ENCODE assay signal across 9 cellular contexts in the genomic region with DNA sequence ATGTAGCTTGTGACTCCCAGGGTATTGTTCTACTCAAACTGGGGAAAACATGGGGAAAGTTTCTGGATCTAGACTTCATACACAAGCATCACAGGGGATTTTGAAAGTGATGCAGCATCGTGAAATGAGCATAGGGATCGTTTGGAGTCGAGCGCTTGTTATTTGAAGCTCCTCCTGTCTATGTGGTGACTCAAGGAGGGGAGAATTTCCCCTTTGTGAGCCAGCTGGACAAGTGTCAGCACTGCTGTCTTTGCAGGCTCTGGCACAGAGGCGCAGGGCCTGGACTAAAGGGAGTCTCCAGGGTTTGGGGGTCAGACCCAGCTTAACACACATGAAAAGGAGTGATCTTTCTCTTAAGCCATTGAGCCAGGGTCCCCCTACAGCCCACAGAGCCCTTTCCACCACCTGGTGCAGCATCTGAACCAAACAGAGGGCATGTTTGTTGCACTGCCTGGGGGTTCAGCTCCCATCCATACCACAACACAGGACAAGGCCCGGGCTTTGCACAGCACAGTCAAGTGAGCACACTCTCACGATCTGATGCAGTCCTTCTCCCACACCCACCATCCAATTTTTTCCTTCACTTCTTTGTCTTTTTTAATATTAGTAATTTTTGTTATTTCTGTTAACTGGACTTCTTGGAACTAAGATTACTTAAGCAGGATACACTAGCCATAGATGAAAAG. TPM values are rescaled to one million over a fixed set of nuclear protein-coding genes. Genes with fewer than 3 reads are reported as not detected.
DNase-seq lines count a peak whose midpoint lies in the region; ATAC-seq and TF ChIP-seq lines count a peak whose summit lies in the region.
"Had no signal": no experiment of that assay in that cellular context is flagged by ENCODE, and none has a peak within 500 bp of the region (broad histone marks: within the 10 kb centered on the region; RNA-seq: fewer than 3 reads in every experiment).

No MANE protein-coding gene starts in this region.

- H3K36me3 ChIP-seq in thymus (ENCODE audit: control insufficient read depth, insufficient read depth) = no peaks in the 10 kb centered on the region

- no peak for ATAC-seq in GM21423 (IDR thresholded peaks at IDR 0.05; ENCODE audit: unreplicated experiment)
- no peak for ATAC-seq in GM21528 (IDR thresholded peaks at IDR 0.05; ENCODE audit: low FRiP score, unreplicated experiment)
- ATAC-seq in HG03521 (IDR thresholded peaks at IDR 0.05; ENCODE audit: unreplicated experiment) = no peak
- ATAC-seq: WTC11 had no signal

- no peaks in the 10 kb centered on the region for H3K27me3 Mint-ChIP-seq in T-helper 1 cell treated with Interleukin-12 subunit alpha and Interleukin-12 subunit beta and Interleukin-4 antibody, amounts not matched to agents 30 μg/mL and 1 μg/mL, for 36 hours (ENCODE audit: low read depth)
- H3K27me3 Mint-ChIP-seq in brain = peaks cover 3% of the 10 kb centered on the region

- H3K27ac ChIP-seq in thymus (ENCODE audit: low read depth) = peak overlapping the region; percentile 78

- no peak for TF ChIP-seq CTCF in brain (conservative IDR thresholded peaks at IDR 0.05)

- H3K4me3 Mint-ChIP-seq in T-helper 1 cell treated with Interleukin-12 subunit alpha and Interleukin-12 subunit beta and Interleukin-4 antibody, amounts not matched to agents 30 μg/mL and 1 μg/mL, for 36 hours = no peak overlapping the region
- peak overlapping the region in 1 of 5 experiments; percentile 38 for H3K4me3 Mint-ChIP-seq in brain
- H3K4me3 Mint-ChIP-seq: WTC11 had no signal

- no peaks in the 10 kb centered on the region for H3K9me3 Mint-ChIP-seq in T-helper 1 cell treated with Interleukin-12 subunit alpha and Interleukin-12 subunit beta and Interleukin-4 antibody, amounts not matched to agents 30 μg/mL and 1 μg/mL, for 36 hours
- no peaks in the 10 kb centered on the region for H3K9me3 Mint-ChIP-seq in brain

- H3K36me3 Mint-ChIP-seq in T-helper 1 cell treated with Interleukin-12 subunit alpha and Interleukin-12 subunit beta and Interleukin-4 antibody, amounts not matched to agents 30 μg/mL and 1 μg/mL, for 36 hours (ENCODE audit: low read depth) = peaks cover 29% of the 10 kb centered on the region
- H3K36me3 Mint-ChIP-seq in brain = no peaks in the 10 kb centered on the region

- 36% methylated on average over 7 of the region's 7 CpGs for WGBS in thymus

- H3K27ac Mint-ChIP-seq in T-helper 1 cell treated with Interleukin-12 subunit alpha and Interleukin-12 subunit beta and Interleukin-4 antibody, amounts not matched to agents 30 μg/mL and 1 μg/mL, for 36 hours = peak overlapping the region; percentile 31
- peak overlapping the region in 3 of 5 experiments; percentile 66 to 89 (median 87) for H3K27ac Mint-ChIP-seq in brain
- H3K27ac Mint-ChIP-seq: WTC11 had no signal

- H3K9me3 ChIP-seq in thymus (ENCODE audit: control insufficient read depth) = no peaks in the 10 kb centered on the region

- no peaks in the 10 kb centered on the region for H3K27me3 ChIP-seq in thymus (ENCODE audit: control insufficient read depth, insufficient read depth)

- DNase-seq in T-helper 1 cell (no peak), kidney glomerular epithelial cell (lab: John Stamatoyannopoulos, UW) (peak; percentile 62)

- H3K4me3 ChIP-seq in thymus (ENCODE audit: low read length) = no peak overlapping the region

- peaks cover 63% of the 10 kb centered on the region for H3K4me1 ChIP-seq in thymus (ENCODE audit: control insufficient read depth, insufficient read depth, low read length)

- H3K4me1 Mint-ChIP-seq in T-helper 1 cell treated with Interleukin-12 subunit alpha and Interleukin-12 subunit beta and Interleukin-4 antibody, amounts not matched to agents 30 μg/mL and 1 μg/mL, for 36 hours (ENCODE audit: low read depth) = peaks cover 76% of the 10 kb centered on the region
- H3K4me1 Mint-ChIP-seq in brain = peaks cover 21% of the 10 kb centered on the region

RNA-seq across cellular contexts. Expression of gene IRF1, which starts 50.9 kb away (rescaled TPM):
- polyA plus RNA-seq in brain (ENCODE audit: insufficient read depth, low read depth, low replicate concordance) (11.5 TPM), thymus (47.7 TPM)
